1 cellular context compared by ENCODE assay signal in genomic region chr3:136277634-136278033, GRCh38.
TF ChIP-seq lines count a peak whose summit lies in the region.

No MANE protein-coding gene starts in this region.

TF ChIP-seq in GM23338, 12 proteins besides CTCF, POLR2A, EP300 and RAD21 (continued from another document):
- TF ChIP-seq JUNB (IDR thresholded peaks at IDR 0.05; ENCODE audit: unreplicated experiment) (no peak), NANOG (IDR thresholded peaks at IDR 0.05; ENCODE audit: borderline replicate concordance) (no peak), ZNF331 (CRISPR knock-in tag; IDR thresholded peaks at IDR 0.05; ENCODE audit: low read depth) (no peak), ETS1 (IDR thresholded peaks at IDR 0.05) (no peak), STAT1 (IDR thresholded peaks at IDR 0.05; ENCODE audit: unreplicated experiment) (no peak), ZNF462 (CRISPR knock-in tag; IDR thresholded peaks at IDR 0.05) (no peak)
